10 cellular contexts compared by ENCODE assay signal in genomic region chr16:117381-118365, GRCh38. TPM values are rescaled to one million over a fixed set of nuclear protein-coding genes. Genes with fewer than 3 reads are reported as not detected.
DNase-seq lines count a peak whose midpoint lies in the region; ATAC-seq and TF ChIP-seq lines count a peak whose summit lies in the region.
"Had no signal": no experiment of that assay in that cellular context is flagged by ENCODE, and none has a peak within 500 bp of the region (broad histone marks: within the 10 kb centered on the region; RNA-seq: fewer than 3 reads in every experiment).

No MANE protein-coding gene starts in this region.

- TF ChIP-seq CTCF in brain microvascular endothelial cell (IDR thresholded peaks at IDR 0.05; ENCODE audit: low read depth, low read length, missing control alignments): peak; percentile 89

- no peaks in the 10 kb centered on the region for H3K36me3 ChIP-seq in brain microvascular endothelial cell (replicated peaks)

- H3K27ac ChIP-seq in brain microvascular endothelial cell: no peak overlapping the region
- H3K27ac ChIP-seq: BLaER1 treated with 17β-estradiol and CSF1 and Interleukin-3, amounts not matched to agents 10 nM and 100 nM had no signal

- H3K27me3 ChIP-seq in brain microvascular endothelial cell (replicated peaks): no peaks in the 10 kb centered on the region
- H3K27me3 ChIP-seq: BLaER1 treated with 17β-estradiol and CSF1 and Interleukin-3, amounts not matched to agents 10 nM and 100 nM had no signal

- H3K4me3 ChIP-seq in brain microvascular endothelial cell (ENCODE audit: low read depth, low read length): no peak overlapping the region
- H3K4me3 ChIP-seq: BLaER1 treated with 17β-estradiol and CSF1 and Interleukin-3, amounts not matched to agents 10 nM and 100 nM had no signal

- ATAC-seq in left lobe of liver: peak; percentile 85

- in situ Hi-C loops in brain microvascular endothelial cell (cut with HindIII; ENCODE audit: low pct_ligation_motif_present, low sequenced_read_pairs): no loop called here

- DNase-seq in NCI-H2107 treated with DMSO at 0.1 percent for 48 hours (lab: John Stamatoyannopoulos, UW; ENCODE audit: unreplicated experiment): peak; percentile 34
- DNase-seq in NCI-H2107 (lab: John Stamatoyannopoulos, UW): no peak
- DNase-seq in NCI-H2029 treated with DMSO at 0.1 percent for 48 hours (lab: John Stamatoyannopoulos, UW): peak; percentile 45
- peak; percentile 61 for DNase-seq in UCSD-AML1 (lab: John Stamatoyannopoulos, UW; ENCODE audit: unreplicated experiment)
- DNase-seq in brain microvascular endothelial cell: no peak
- DNase-seq in left lobe of liver (ENCODE audit: low spot score): peak; percentile 65
- peak; percentile 25 for DNase-seq in stimulated activated CD8-positive, alpha-beta memory T cell treated with anti-CD3 and anti-CD28 coated beads, Interleukin-15, amount 100 ng/mL, for 24 hours (ENCODE audit: low read depth)
- no peak for DNase-seq in cortex of kidney (lab: John Stamatoyannopoulos, UW)

RNA-seq across cellular contexts. Expression of gene NPRL3, which starts 20.8 kb away (rescaled TPM):
- 14.9 TPM for total RNA-seq in left lobe of liver

RNA-seq across cellular contexts. Expression of gene HBZ, which starts 34.8 kb away (rescaled TPM):
- 0.81 TPM for total RNA-seq in left lobe of liver
- total RNA-seq: glomerular endothelial cell had no signal

RNA-seq across cellular contexts. Expression of gene MPG, which starts 39.6 kb away (rescaled TPM):
- total RNA-seq in left lobe of liver: 28.0 TPM

RNA-seq across cellular contexts. Expression of gene RHBDF1, which starts 45.2 kb away (rescaled TPM):
- total RNA-seq in left lobe of liver: 5.8 TPM

RNA-seq across cellular contexts. Expression of gene HBM, which starts 48.1 kb away (rescaled TPM):
- 0.40 TPM for total RNA-seq in left lobe of liver
- total RNA-seq: glomerular endothelial cell had no signal

Comparison
In these comparisons a context has a peak if more than half of its experiments do, and no peak if none do; other contexts are left out.
1. DNase-seq: peak in NCI-H2107 treated with DMSO at 0.1 percent for 48 hours (single experiment), NCI-H2029 treated with DMSO at 0.1 percent for 48 hours (single experiment), UCSD-AML1 (single experiment), left lobe of liver (single experiment) and stimulated activated CD8-positive, alpha-beta memory T cell treated with anti-CD3 and anti-CD28 coated beads, Interleukin-15, amount 100 ng/mL, for 24 hours (single experiment); none in NCI-H2107 (single experiment), brain microvascular endothelial cell (single experiment) and cortex of kidney (single experiment).